ENCODE assay signal across 8 cellular contexts in the genomic region with DNA sequence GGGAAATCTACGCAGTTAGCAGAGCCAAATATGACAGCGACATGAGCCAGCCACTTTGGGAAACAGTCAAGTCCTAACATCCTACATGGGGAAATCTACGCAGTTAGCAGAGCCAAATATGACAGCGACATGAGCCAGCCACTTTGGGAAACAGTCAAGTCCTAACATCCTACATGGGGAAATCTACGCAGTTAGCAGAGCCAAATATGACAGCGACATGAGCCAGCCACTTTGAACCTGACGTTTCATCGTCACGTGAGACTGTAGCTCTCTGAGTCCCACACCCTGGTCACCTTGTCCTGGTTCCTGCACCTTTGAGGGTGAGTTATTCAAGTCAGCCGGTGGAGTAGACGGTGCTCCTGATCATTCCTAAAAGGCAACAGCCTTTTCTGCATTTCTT.
A peak's percentile ranks its signal among the peaks of the same experiment; 100 is the strongest.
DNase-seq lines count a peak whose midpoint lies in the region; ATAC-seq, FAIRE-seq and TF ChIP-seq lines count a peak whose summit lies in the region.
"Not testable (repeated sequence)": the region's sequence is repeated elsewhere in the genome, so short reads cannot be mapped to it uniquely, and the experiment has no call there.

No MANE protein-coding gene starts in this region.

- not testable (repeated sequence) for H3K4me1 ChIP-seq in gastroesophageal sphincter
- H3K4me1 ChIP-seq in psoas muscle: peaks cover 21% of the 10 kb centered on the region

- intact Hi-C loops in psoas muscle (cut with DNase I): not testable (repeated sequence)

- not testable (repeated sequence) for H3K36me3 ChIP-seq in gastroesophageal sphincter; psoas muscle (ENCODE audit: insufficient read depth in 1 of 2, low read depth in 1 of 2)

- not testable (repeated sequence) for H3K27me3 Mint-ChIP-seq in chondrocyte (ENCODE audit: low read depth)

- not testable (repeated sequence) for H3K27ac Mint-ChIP-seq in chondrocyte (ENCODE audit: unreplicated experiment)

- TF ChIP-seq EP300 in gastroesophageal sphincter (IDR thresholded peaks at IDR 0.05): not testable (repeated sequence)

- peak; percentile 63 for FAIRE-seq in urothelium cell line (lab: Jason Lieb, UNC)

- WGBS in gastroesophageal sphincter (ENCODE audit: low coverage in 1 of 2), 2 donors: 60% methylated on average over 8 of the region's 11 CpGs; no CpG with 5 or more reads in 1 of the 2 donors
- 35 to 45% (median 43%) methylated on average over 9 to 11 of the region's 11 CpGs for WGBS in psoas muscle, 3 donors

- not testable (repeated sequence) for H3K4me3 ChIP-seq in gastroesophageal sphincter, psoas muscle

- not testable (repeated sequence) for H3K9me3 Mint-ChIP-seq in chondrocyte (ENCODE audit: low read depth)

- not testable (repeated sequence) for H3K9me3 ChIP-seq in gastroesophageal sphincter, psoas muscle

- not testable (repeated sequence) for TF ChIP-seq CTCF in chondrocyte (IDR thresholded peaks at IDR 0.05); gastroesophageal sphincter (IDR thresholded peaks at IDR 0.05); psoas muscle (IDR thresholded peaks at IDR 0.05)

- not testable (repeated sequence) for TF ChIP-seq POLR2A in gastroesophageal sphincter (IDR thresholded peaks at IDR 0.05)

- H3K4me1 Mint-ChIP-seq in chondrocyte (ENCODE audit: low read depth): peaks cover 32% of the 10 kb centered on the region

- ATAC-seq in SK-N-SH treated with all-trans-retinoic acid at 6 μM for 48 hours (peak; percentile 8), gastroesophageal sphincter (peak; percentile 52), psoas muscle (peak; percentile 16 to 59 (median 52))

- H3K4me3 Mint-ChIP-seq in chondrocyte (ENCODE audit: unreplicated experiment): not testable (repeated sequence)

- not testable (repeated sequence) for H3K27ac ChIP-seq in gastroesophageal sphincter
- peak overlapping the region; percentile 80 for H3K27ac ChIP-seq in psoas muscle

- H3K36me3 Mint-ChIP-seq in chondrocyte (ENCODE audit: low read depth): not testable (repeated sequence)

- H3K27me3 ChIP-seq in gastroesophageal sphincter; psoas muscle (ENCODE audit: insufficient read depth in 3 of 3, low read length in 2 of 3): not testable (repeated sequence)

- peak; percentile 18 for DNase-seq in EH (ENCODE audit: low read depth)
- peak; percentile 34 for DNase-seq in M059J (ENCODE audit: low read depth)
- peak; percentile 9 for DNase-seq in chondrocyte (ENCODE audit: low spot score)
- DNase-seq in kidney tubule cell (ENCODE audit: low spot score): peak; percentile 28
- DNase-seq in psoas muscle; urothelium cell line (ENCODE audit: low spot score): not testable (repeated sequence)
